9 cellular contexts compared by ENCODE assay signal in genomic region chr18:50195689-50196088, GRCh38. TPM values are rescaled to one million over a fixed set of nuclear protein-coding genes. Genes with fewer than 3 reads are reported as not detected.
DNase-seq lines count a peak whose midpoint lies in the region; ATAC-seq lines count a peak whose summit lies in the region.
"Had no signal": no experiment of that assay in that cellular context is flagged by ENCODE, and none has a peak within 500 bp of the region (broad histone marks: within the 10 kb centered on the region; RNA-seq: fewer than 3 reads in every experiment).

No MANE protein-coding gene starts in this region.

- H3K27me3 Mint-ChIP-seq in activated T-cell treated with anti-CD3 and anti-CD28 coated beads, Interleukin-2, amount 50 U/mL, for 4 hours (ENCODE audit: low read depth), result peaks cover 67% of the 10 kb centered on the region
- peaks cover 59 to 75% of the 10 kb centered on the region in 2 donors for H3K27me3 Mint-ChIP-seq in T-cell
- peaks cover 56% of the 10 kb centered on the region for H3K27me3 Mint-ChIP-seq in stimulated activated memory B cell treated with anti-CD40 and anti-IgM and Interleukin-4, amounts not matched to agents 10 μg/mL and 1 μg/mL and 100 μg/mL, for 72 hours

- peaks cover 6% of the 10 kb centered on the region for H3K9me3 Mint-ChIP-seq in activated T-cell treated with anti-CD3 and anti-CD28 coated beads, Interleukin-2, amount 50 U/mL, for 4 hours
- H3K9me3 Mint-ChIP-seq in T-cell, result peaks cover 0 to 6% (median 3%) of the 10 kb centered on the region in 3 donors
- H3K9me3 Mint-ChIP-seq in stimulated activated memory B cell treated with anti-CD40 and anti-IgM and Interleukin-4, amounts not matched to agents 10 μg/mL and 1 μg/mL and 100 μg/mL, for 72 hours, result peaks cover 5% of the 10 kb centered on the region

- ATAC-seq in activated T-cell treated with anti-CD3 and anti-CD28 coated beads, Interleukin-2, amount 50 U/mL, for 4 hours, result no peak
- ATAC-seq in T-cell (replicated peaks in 1 of 4) (no peak), HG02678 (IDR thresholded peaks at IDR 0.05; ENCODE audit: unreplicated experiment) (no peak), GM21515 (IDR thresholded peaks at IDR 0.05; ENCODE audit: unreplicated experiment) (no peak)
- ATAC-seq in stimulated activated memory B cell treated with anti-CD40 and anti-IgM and Interleukin-4, amounts not matched to agents 10 μg/mL and 1 μg/mL and 100 μg/mL, for 72 hours, result no peak

- DNase-seq in activated T-cell treated with anti-CD3 and anti-CD28 coated beads, Interleukin-2, amount 50 U/mL, for 4 hours, result no peak
- DNase-seq in activated T-cell treated with anti-CD3 and anti-CD28 coated beads, Interleukin-2, amount 50 U/mL, for 1 hour, result no peak
- DNase-seq in T-cell, result no peak
- DNase-seq in iPS-NIHi7 (ENCODE audit: extremely low spot score), result no peak
- DNase-seq: EL had no signal

- H3K27me3 ChIP-seq in iPS-15b (ENCODE audit: control insufficient read depth, insufficient read depth, low read length), result peaks cover 60% of the 10 kb centered on the region

- peaks cover 13% of the 10 kb centered on the region for H3K4me1 Mint-ChIP-seq in activated T-cell treated with anti-CD3 and anti-CD28 coated beads, Interleukin-2, amount 50 U/mL, for 4 hours (ENCODE audit: low read depth)
- H3K4me1 Mint-ChIP-seq in T-cell, result peaks cover 11 to 22% (median 16%) of the 10 kb centered on the region in 3 donors
- H3K4me1 Mint-ChIP-seq in stimulated activated memory B cell treated with anti-CD40 and anti-IgM and Interleukin-4, amounts not matched to agents 10 μg/mL and 1 μg/mL and 100 μg/mL, for 72 hours, result peaks cover 20% of the 10 kb centered on the region

- POLR2A ChIA-PET in T-cell (lab: Charles Lee), result interaction anchor here in 1 of 2 donors (0.6 kb wide), 1 partner anchor 912 kb away, joined by 6 read pairs; no protein-coding TSS in a partner anchor

- no peak overlapping the region for H3K9ac ChIP-seq in iPS-15b (ENCODE audit: low read depth, low read length)

- CTCF ChIA-PET in T-cell (lab: Charles Lee), result interaction anchor here (0.7 to 1.2 kb wide), 3 partner anchors 22 to 297 kb away, joined by 4 to 8 read pairs (median 5); no protein-coding TSS in a partner anchor

- H3K4me3 ChIP-seq in iPS-15b (ENCODE audit: low read depth, low read length), result peak overlapping the region; percentile 60

- no peaks in the 10 kb centered on the region for H3K36me3 Mint-ChIP-seq in activated T-cell treated with anti-CD3 and anti-CD28 coated beads, Interleukin-2, amount 50 U/mL, for 4 hours (ENCODE audit: insufficient read depth)
- H3K36me3 Mint-ChIP-seq in T-cell, result peaks cover 3% of the 10 kb centered on the region
- peaks cover under 1% of the 10 kb centered on the region for H3K36me3 Mint-ChIP-seq in stimulated activated memory B cell treated with anti-CD40 and anti-IgM and Interleukin-4, amounts not matched to agents 10 μg/mL and 1 μg/mL and 100 μg/mL, for 72 hours

- peak overlapping the region; percentile 60 for H3K4me3 Mint-ChIP-seq in activated T-cell treated with anti-CD3 and anti-CD28 coated beads, Interleukin-2, amount 50 U/mL, for 4 hours
- H3K4me3 Mint-ChIP-seq in T-cell, result peak overlapping the region; percentile 46 to 71 (median 64)
- peak overlapping the region; percentile 69 for H3K4me3 Mint-ChIP-seq in stimulated activated memory B cell treated with anti-CD40 and anti-IgM and Interleukin-4, amounts not matched to agents 10 μg/mL and 1 μg/mL and 100 μg/mL, for 72 hours

- no peaks in the 10 kb centered on the region for H3K4me1 ChIP-seq in iPS-15b (ENCODE audit: control insufficient read depth, insufficient read depth, low read length)

- H3K36me3 ChIP-seq in iPS-15b (ENCODE audit: control insufficient read depth, insufficient read depth, low read length), result no peaks in the 10 kb centered on the region

- no peaks in the 10 kb centered on the region for H3K9me3 ChIP-seq in iPS-15b (ENCODE audit: control insufficient read depth, insufficient read depth, low read length)

- H3K27ac Mint-ChIP-seq in T-cell, result no peak overlapping the region
- H3K27ac Mint-ChIP-seq in stimulated activated memory B cell treated with anti-CD40 and anti-IgM and Interleukin-4, amounts not matched to agents 10 μg/mL and 1 μg/mL and 100 μg/mL, for 72 hours, result no peak overlapping the region

RNA-seq across cellular contexts. Expression of gene MYO5B, which starts 0.7 kb away (rescaled TPM):
- total RNA-seq in activated T-cell treated with anti-CD3 and anti-CD28 coated beads, Interleukin-2, amount 50 U/mL, for 4 hours, result under 1 TPM; 0.13 to 0.14 (median 0.13) TPM
- total RNA-seq in T-cell, result under 1 TPM in 3 of 5 donors, not detected in 2; 0.09 to 0.72 (median 0.50) TPM
